In genomic region chr2:100513650-100514049, GRCh38 we compare ENCODE assay signal across 16 cellular contexts. TPM values are rescaled to one million over a fixed set of nuclear protein-coding genes. Genes with fewer than 3 reads are reported as not detected.
DNase-seq lines count a peak whose midpoint lies in the region; ATAC-seq, FAIRE-seq and TF ChIP-seq lines count a peak whose summit lies in the region.
"Had no signal": no experiment of that assay in that cellular context is flagged by ENCODE, and none has a peak within 500 bp of the region (broad histone marks: within the 10 kb centered on the region; RNA-seq: fewer than 3 reads in every experiment).

No MANE protein-coding gene starts in this region.

- H2AK5ac ChIP-seq in H1 (ENCODE audit: low read depth, low read length): no peak overlapping the region

- no peak overlapping the region for H3K27ac Mint-ChIP-seq in activated naive CD8-positive, alpha-beta T cell treated with anti-CD3 and anti-CD28 coated beads for 36 hours
- no peak overlapping the region for H3K27ac Mint-ChIP-seq in activated naive CD4-positive, alpha-beta T cell treated with anti-CD3 and anti-CD28 coated beads, Interleukin-2, amount 10 ng/mL, durations not matched to agents 7 days and 5 days
- H3K27ac Mint-ChIP-seq: activated naive CD4-positive, alpha-beta T cell treated with anti-CD3 and anti-CD28 coated beads, Interleukin-2, amount 50 U/mL, for 24 hours had no signal

- no peak overlapping the region for H3K4me3 Mint-ChIP-seq in activated naive CD8-positive, alpha-beta T cell treated with anti-CD3 and anti-CD28 coated beads for 36 hours
- no peak overlapping the region for H3K4me3 Mint-ChIP-seq in activated naive CD4-positive, alpha-beta T cell treated with anti-CD3 and anti-CD28 coated beads, Interleukin-2, amount 10 ng/mL, durations not matched to agents 7 days and 5 days
- H3K4me3 Mint-ChIP-seq: activated naive CD4-positive, alpha-beta T cell treated with anti-CD3 and anti-CD28 coated beads, Interleukin-2, amount 50 U/mL, for 24 hours had no signal

- H3K9ac ChIP-seq in KMS-11 (no peak overlapping the region), H1 (replicated peaks in 1 of 4; ENCODE audit: extremely low read depth in 1 of 4, low read depth in 3 of 4, low read length in 3 of 4) (no peak overlapping the region)

- H2BK15ac ChIP-seq in H1 (ENCODE audit: low read length): no peak overlapping the region

- H2AFZ ChIP-seq in KMS-11 (ENCODE audit: low read depth) (peak overlapping the region; percentile 30; the same call in 1 of the 2 replicates), H1 (ENCODE audit: low read length) (peak overlapping the region; percentile 22; the same call in 1 of the 2 replicates)

- no peak overlapping the region for H3K18ac ChIP-seq in H1 (ENCODE audit: extremely low read depth, low read length)

- TF ChIP-seq RAD21 in A549 (conservative IDR thresholded peaks at IDR 0.05 in 1 of 2, IDR thresholded peaks at IDR 0.05 in 1 of 2) (no peak), H1 (IDR thresholded peaks at IDR 0.05 in 1 of 2, conservative IDR thresholded peaks at IDR 0.05 in 1 of 2; ENCODE audit: low read depth in 2 of 2, low read length in 2 of 2) (no peak)

- H3K4me2 ChIP-seq in A549 (no peak overlapping the region), KMS-11 (no peak overlapping the region), H1 (ENCODE audit: insufficient read depth in 1 of 2, low read depth in 2 of 2, low read length in 2 of 2) (no peak overlapping the region)

- peaks cover 1% of the 10 kb centered on the region; the same call in 1 of the 3 replicates for H3K9me3 ChIP-seq in A549
- no peaks in the 10 kb centered on the region for H3K9me3 ChIP-seq in H1 (ENCODE audit: insufficient read depth in 2 of 2, low read depth in 1 of 2, low read length in 1 of 2)

- H4K8ac ChIP-seq in H1 (ENCODE audit: extremely low read depth, insufficient read depth, low read length): no peak overlapping the region

- H3K79me2 ChIP-seq in KMS-11 (ENCODE audit: insufficient read depth, low read depth): no peaks in the 10 kb centered on the region
- no peaks in the 10 kb centered on the region for H3K79me2 ChIP-seq in H1 (ENCODE audit: control insufficient read depth in 1 of 2, insufficient read depth in 2 of 2, low read length in 2 of 2)

- H3K56ac ChIP-seq in H1 (replicated peaks; ENCODE audit: insufficient read length, low read depth, low read length): no peak overlapping the region

- 63% methylated on average over 4 of the region's 4 CpGs for WGBS in A549 (ENCODE audit: missing lambda C conversion rate)
- 94% methylated on average over 4 of the region's 4 CpGs; no CpG with 5 or more reads in 1 of the 2 experiments for WGBS in H1 (ENCODE audit: extremely low coverage in 1 of 2, insufficient coverage in 1 of 2, insufficient read length in 1 of 2, insufficient replicate concordance in 2 of 2, low coverage in 1 of 2, low lambda C conversion rate in 2 of 2, missing lambda C conversion rate in 1 of 2), 2 experiments

- H3K4ac ChIP-seq in H1 (replicated peaks; ENCODE audit: insufficient read length, low read depth, low read length): no peak overlapping the region

- no peak overlapping the region for H4K5ac ChIP-seq in H1 (ENCODE audit: insufficient read length, low read depth, low read length)

- no peak overlapping the region for H2BK120ac ChIP-seq in H1 (replicated peaks; ENCODE audit: low read depth, low read length)

- no peaks in the 10 kb centered on the region for H4K20me1 ChIP-seq in KMS-11 (ENCODE audit: insufficient read depth)
- H4K20me1 ChIP-seq in H1 (replicated peaks in 1 of 2; ENCODE audit: control insufficient read depth in 1 of 2, insufficient read depth in 2 of 2, low read length in 2 of 2): no peaks in the 10 kb centered on the region

- TF ChIP-seq CTCF in A549 (IDR thresholded peaks at IDR 0.05) (no peak), KMS-11 (conservative IDR thresholded peaks at IDR 0.05; ENCODE audit: low read depth, low read length) (no peak), H1 (IDR thresholded peaks at IDR 0.05; ENCODE audit: control extremely low read depth in 1 of 3, insufficient read depth in 1 of 3, low read depth in 1 of 3, low read length in 3 of 3) (no peak), foreskin fibroblast (IDR thresholded peaks at IDR 0.05; ENCODE audit: low read depth, low read length) (no peak)

- DNase-seq in A549 (ENCODE audit: low read depth in 1 of 2, low spot score in 1 of 2): no peak
- peak; percentile 83 for DNase-seq in OCI-M1 (lab: John Stamatoyannopoulos, UW)
- no peak for DNase-seq in H1 (ENCODE audit: low read depth in 1 of 2, low spot score in 2 of 2)
- DNase-seq in activated naive CD8-positive, alpha-beta T cell treated with anti-CD3 and anti-CD28 coated beads for 36 hours: no peak
- no peak for DNase-seq in foreskin fibroblast
- no peak for DNase-seq in activated naive CD4-positive, alpha-beta T cell treated with anti-CD3 and anti-CD28 coated beads, Interleukin-2, amount 10 ng/mL, durations not matched to agents 7 days and 5 days
- no peak for DNase-seq in NCI-H345 treated with DMSO at 0.1 percent for 48 hours (lab: John Stamatoyannopoulos, UW; ENCODE audit: unreplicated experiment)
- DNase-seq: activated CD4-positive, alpha-beta T cell treated with anti-CD3 and anti-CD28 coated beads for 48 hours; foreskin melanocyte; NCI-H1105 treated with DMSO at 0.1 percent for 48 hours; SHP77; substantia nigra had no signal

- H3K23ac ChIP-seq in H1 (ENCODE audit: insufficient read length): no peak overlapping the region

- no peak overlapping the region for H2BK12ac ChIP-seq in H1 (ENCODE audit: low read depth, low read length)

- POLR2A ChIA-PET in A549 (lab: Yijun Ruan, JAX) (no interaction called here), H1 (lab: Charles Lee; ENCODE audit: partially characterized antibody) (no interaction called here)

- H3K4me1 ChIP-seq in A549: 0 out of 3 replicates have a peak, but pooled peaks cover 3% of the 10 kb centered on the region
- no peaks in the 10 kb centered on the region for H3K4me1 ChIP-seq in KMS-11 (ENCODE audit: low read depth, poor library complexity, severe bottlenecking)
- no peaks in the 10 kb centered on the region for H3K4me1 ChIP-seq in H1 (replicated peaks in 1 of 4; ENCODE audit: control insufficient read depth in 3 of 4, insufficient read depth in 4 of 4, low read length in 3 of 4)

- H3K23me2 ChIP-seq in H1 (ENCODE audit: low read depth, low read length): no peaks in the 10 kb centered on the region

- peaks cover 5% of the 10 kb centered on the region for H3K4me1 Mint-ChIP-seq in activated naive CD8-positive, alpha-beta T cell treated with anti-CD3 and anti-CD28 coated beads for 36 hours
- no peaks in the 10 kb centered on the region for H3K4me1 Mint-ChIP-seq in activated naive CD4-positive, alpha-beta T cell treated with anti-CD3 and anti-CD28 coated beads, Interleukin-2, amount 10 ng/mL, durations not matched to agents 7 days and 5 days
- H3K4me1 Mint-ChIP-seq: activated naive CD4-positive, alpha-beta T cell treated with anti-CD3 and anti-CD28 coated beads, Interleukin-2, amount 50 U/mL, for 24 hours had no signal

- H4K91ac ChIP-seq in H1 (replicated peaks; ENCODE audit: insufficient read length, low read length): no peak overlapping the region

- no peak for ATAC-seq in A549

- TF ChIP-seq EP300 in A549 (IDR thresholded peaks at IDR 0.05) (no peak), H1 (IDR thresholded peaks at IDR 0.05; ENCODE audit: borderline replicate concordance in 1 of 2, low read depth in 2 of 2, low read length in 2 of 2) (no peak)

- H3K9me3 Mint-ChIP-seq in activated naive CD8-positive, alpha-beta T cell treated with anti-CD3 and anti-CD28 coated beads for 36 hours: no peaks in the 10 kb centered on the region
- H3K9me3 Mint-ChIP-seq in activated naive CD4-positive, alpha-beta T cell treated with anti-CD3 and anti-CD28 coated beads, Interleukin-2, amount 10 ng/mL, durations not matched to agents 7 days and 5 days: no peaks in the 10 kb centered on the region

- FAIRE-seq in A549 (lab: Jason Lieb, UNC) (no peak), H1 (lab: Jason Lieb, UNC) (no peak)
- FAIRE-seq: colon had no signal

- no peak overlapping the region for H2BK20ac ChIP-seq in H1 (ENCODE audit: low read length)

- no peak overlapping the region for H2BK5ac ChIP-seq in H1 (ENCODE audit: low read depth, low read length)

- TF ChIP-seq POLR2A in A549 (IDR thresholded peaks at IDR 0.05; ENCODE audit: low read length) (no peak), H1 (IDR thresholded peaks at IDR 0.05; ENCODE audit: control extremely low read depth in 1 of 2, low read depth in 2 of 2, low read length in 2 of 2) (no peak)

- H3K79me1 ChIP-seq in H1 (ENCODE audit: low read depth, low read length): no peaks in the 10 kb centered on the region

- CTCF ChIA-PET in A549 (lab: Yijun Ruan, JAX): interaction anchor here (1.1 kb wide), 1 partner anchor 91 kb away, joined by 4 read pairs; no protein-coding TSS in a partner anchor
- CTCF ChIA-PET in H1 (lab: Charles Lee; ENCODE audit: partially characterized antibody): no interaction called here
- CTCF ChIA-PET in activated naive CD4-positive, alpha-beta T cell treated with anti-CD3 and anti-CD28 coated beads, Interleukin-2, amount 10 ng/mL, durations not matched to agents 7 days and 5 days (lab: Charles Lee): no interaction called here

- H3K36me3 Mint-ChIP-seq in activated naive CD8-positive, alpha-beta T cell treated with anti-CD3 and anti-CD28 coated beads for 36 hours: no peaks in the 10 kb centered on the region
- H3K36me3 Mint-ChIP-seq in activated naive CD4-positive, alpha-beta T cell treated with anti-CD3 and anti-CD28 coated beads, Interleukin-2, amount 10 ng/mL, durations not matched to agents 7 days and 5 days: no peaks in the 10 kb centered on the region
- H3K36me3 Mint-ChIP-seq: activated naive CD4-positive, alpha-beta T cell treated with anti-CD3 and anti-CD28 coated beads, Interleukin-2, amount 50 U/mL, for 24 hours had no signal

- no peak overlapping the region for H3K14ac ChIP-seq in H1 (ENCODE audit: insufficient read length)

- H3K27ac ChIP-seq in A549 (0 out of 6 replicates have a peak overlapping the region, but pooled peaks of 1 of the 2 experiments have one; percentile 45), KMS-11 (no peak overlapping the region), H1 (ENCODE audit: low read depth, low read length) (no peak overlapping the region)

- peaks cover 3% of the 10 kb centered on the region for H3K27me3 Mint-ChIP-seq in activated naive CD8-positive, alpha-beta T cell treated with anti-CD3 and anti-CD28 coated beads for 36 hours
- H3K27me3 Mint-ChIP-seq in activated naive CD4-positive, alpha-beta T cell treated with anti-CD3 and anti-CD28 coated beads, Interleukin-2, amount 10 ng/mL, durations not matched to agents 7 days and 5 days: peaks cover under 1% of the 10 kb centered on the region
- H3K27me3 Mint-ChIP-seq: activated naive CD4-positive, alpha-beta T cell treated with anti-CD3 and anti-CD28 coated beads, Interleukin-2, amount 50 U/mL, for 24 hours had no signal

- H3K27me3 ChIP-seq in KMS-11 (ENCODE audit: insufficient read depth, low read depth): no peaks in the 10 kb centered on the region
- no peaks in the 10 kb centered on the region for H3K27me3 ChIP-seq in H1 (replicated peaks in 1 of 4; ENCODE audit: control insufficient read depth in 3 of 4, extremely low read depth in 1 of 4, insufficient read depth in 3 of 4, low read length in 3 of 4)

- H3K36me3 ChIP-seq in KMS-11 (ENCODE audit: insufficient read depth) (no peaks in the 10 kb centered on the region), H1 (ENCODE audit: control insufficient read depth in 2 of 4, insufficient read depth in 4 of 4, low read length in 3 of 4) (no peaks in the 10 kb centered on the region)

- no peak overlapping the region for H3K4me3 ChIP-seq in A549
- no peak overlapping the region for H3K4me3 ChIP-seq in KMS-11 (IDR thresholded peaks at IDR 0.05; ENCODE audit: insufficient read depth, low read depth, low read length)
- H3K4me3 ChIP-seq in H1 (ENCODE audit: extremely low read depth in 1 of 4, insufficient read depth in 2 of 4, low read depth in 3 of 4, low read length in 4 of 4): no peak overlapping the region
- H3K4me3 ChIP-seq in foreskin fibroblast (ENCODE audit: low read depth in 1 of 2, low read length in 2 of 2): no peak overlapping the region

RNA-seq across cellular contexts. Expression of gene NMS, which starts 43.4 kb away (rescaled TPM):
- polyA plus RNA-seq in A549 (2011; rRNA removed): not detected in 2 replicates
- polyA plus RNA-seq in A549 (2012; cell fraction: cytosol; rRNA removed): not detected in 2 replicates
- not detected in 2 replicates for polyA plus RNA-seq in A549 (2012; cell fraction: nucleus; rRNA removed)
- not detected in 3 replicates for polyA plus RNA-seq in A549 (2017; fragmentation: RNase III; extraction: RNeasy Plus Mini Kit Qiagen cat#74134 plus additional on column Dnase treatment)
- polyA minus RNA-seq in A549 (2011; rRNA and poly(A)+ RNA removed): not detected in 2 replicates
- not detected in 2 replicates for total RNA-seq in H1 (2021; fragmentation: NEBNext Ultra II Directional; extraction: Animal tissue kit (Norgen Biotek cat#: 25700))
- not detected in 2 replicates for polyA plus RNA-seq in H1 (2011; rRNA removed)
- not detected for polyA plus RNA-seq in H1 (2011; cell fraction: cytosol; rRNA removed)
- polyA plus RNA-seq in H1 (2011; cell fraction: nucleus; rRNA removed): not detected
- not detected in 4 replicates for polyA plus RNA-seq in H1 (2012, experiment 1 of 2)
- not detected for polyA plus RNA-seq in H1 (2012, experiment 2 of 2)
- polyA plus RNA-seq in H1 (2013, experiment 1 of 2): not detected
- polyA plus RNA-seq in H1 (2013, experiment 2 of 2): not detected
- polyA minus RNA-seq in H1 (2011; rRNA and poly(A)+ RNA removed): not detected in 2 replicates
- polyA minus RNA-seq in H1 (2011; cell fraction: cytosol; rRNA and poly(A)+ RNA removed): not detected
- not detected for polyA minus RNA-seq in H1 (2011; cell fraction: nucleus; rRNA and poly(A)+ RNA removed)
- total RNA-seq in activated naive CD8-positive, alpha-beta T cell treated with anti-CD3 and anti-CD28 coated beads for 36 hours: not detected
- total RNA-seq: omental fat pad had no signal

RNA-seq across cellular contexts. Expression of gene PDCL3, which starts 49.1 kb away (rescaled TPM):
- polyA plus RNA-seq in A549 (2011; rRNA removed): 47.8 and 63.1 TPM in 2 replicates
- polyA plus RNA-seq in A549 (2012; cell fraction: cytosol; rRNA removed): 31.3 and 40.2 TPM in 2 replicates
- polyA plus RNA-seq in A549 (2012; cell fraction: nucleus; rRNA removed): 7.2 and 10.7 TPM in 2 replicates
- polyA plus RNA-seq in A549 (2017; fragmentation: RNase III; extraction: RNeasy Plus Mini Kit Qiagen cat#74134 plus additional on column Dnase treatment): 64.1 to 72.9 TPM (median 68.2 TPM) in 3 replicates
- polyA minus RNA-seq in A549 (2011; rRNA and poly(A)+ RNA removed): 13.6 and 13.8 TPM in 2 replicates
- 29.4 TPM in 2 replicates for total RNA-seq in H1 (2021; fragmentation: NEBNext Ultra II Directional; extraction: Animal tissue kit (Norgen Biotek cat#: 25700))
- 9.5 and 19.8 TPM in 2 replicates for polyA plus RNA-seq in H1 (2011; rRNA removed)
- polyA plus RNA-seq in H1 (2011; cell fraction: cytosol; rRNA removed): 24.7 TPM
- 3.8 TPM for polyA plus RNA-seq in H1 (2011; cell fraction: nucleus; rRNA removed)
- 31.3 to 48.6 TPM (median 33.8 TPM) in 4 replicates for polyA plus RNA-seq in H1 (2012, experiment 1 of 2)
- 12.3 TPM for polyA plus RNA-seq in H1 (2012, experiment 2 of 2)
- polyA plus RNA-seq in H1 (2013, experiment 1 of 2): 26.4 TPM
- 27.4 TPM for polyA plus RNA-seq in H1 (2013, experiment 2 of 2)
- 7.6 and 9.7 TPM in 2 replicates for polyA minus RNA-seq in H1 (2011; rRNA and poly(A)+ RNA removed)
- polyA minus RNA-seq in H1 (2011; cell fraction: cytosol; rRNA and poly(A)+ RNA removed): 7.1 TPM
- polyA minus RNA-seq in H1 (2011; cell fraction: nucleus; rRNA and poly(A)+ RNA removed): 8.5 TPM
- 10 to 100 TPM; 42.6 to 45.4 TPM for total RNA-seq in activated naive CD8-positive, alpha-beta T cell treated with anti-CD3 and anti-CD28 coated beads for 36 hours

Comparison
In these comparisons a context has a peak if more than half of its experiments do, and no peak if none do; other contexts are left out.
1. Of the 18 proteins assayed by ChIP-seq in both H1 and A549: peak only in H1: none; only in A549: MAFK; in both: none; in neither: 17.